8 cellular contexts compared by ENCODE assay signal in the genomic region with DNA sequence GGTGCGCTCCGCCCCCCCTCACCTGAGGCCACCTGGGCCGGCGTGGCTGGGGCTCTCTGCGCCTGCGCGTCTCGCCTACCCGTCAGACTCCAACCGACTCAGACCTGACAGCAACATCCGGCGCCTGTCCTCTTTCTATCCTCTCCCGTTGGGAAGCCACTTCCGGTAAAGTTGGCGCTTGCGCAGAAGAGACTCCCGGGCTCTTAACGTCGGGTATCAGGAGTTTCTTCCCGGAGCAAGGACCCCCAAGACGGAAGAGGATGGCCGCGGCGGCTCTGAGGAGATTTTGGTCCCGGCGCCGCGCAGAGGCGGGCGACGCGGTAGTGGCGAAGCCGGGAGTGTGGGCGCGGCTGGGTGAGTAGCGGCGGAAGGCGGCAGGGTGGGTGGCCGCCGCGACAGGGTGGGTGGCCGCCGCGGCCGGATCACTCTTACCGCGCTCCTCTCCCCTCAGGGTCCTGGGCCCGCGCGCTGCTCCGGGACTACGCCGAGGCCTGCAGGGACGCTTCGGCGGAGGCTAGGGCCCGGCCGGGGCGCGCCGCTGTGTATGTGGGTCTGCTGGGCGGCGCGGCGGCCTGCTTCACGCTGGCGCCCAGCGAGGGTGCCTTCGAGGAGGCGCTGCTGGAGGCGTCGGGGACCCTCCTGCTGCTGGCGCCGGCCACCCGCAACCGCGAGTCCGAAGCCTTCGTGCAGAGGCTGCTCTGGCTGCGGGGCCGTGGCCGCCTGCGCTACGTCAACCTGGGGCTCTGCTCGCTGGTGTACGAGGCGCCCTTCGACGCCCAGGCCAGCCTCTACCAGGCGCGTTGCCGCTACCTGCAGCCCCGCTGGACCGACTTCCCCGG. TPM values are rescaled to one million over a fixed set of nuclear protein-coding genes. Genes with fewer than 3 reads are reported as not detected.
DNase-seq lines count a peak whose midpoint lies in the region; ATAC-seq, FAIRE-seq and TF ChIP-seq lines count a peak whose summit lies in the region.

A gene (plus strand): TSS at position 249 of the 839 bp plus-strand sequence. CDS start 12 bp downstream, at position 261.
A gene (minus strand): TSS at position 77 of the 839 bp plus-strand sequence. CDS start 229 bp downstream, outside the sequence.

- H3K27ac ChIP-seq in PC-3 (ENCODE audit: low read length): peak within 1 kb of the TSS; percentile 15
- H3K27ac ChIP-seq in mucosa of rectum (ENCODE audit: low read depth in 2 of 2, low read length in 2 of 2): peak within 1 kb of the TSS; percentile 71 to 77

- peaks cover 54% of the 10 kb centered on the region for H3K79me2 ChIP-seq in PC-3 (ENCODE audit: low read length)

- TF ChIP-seq POLR2A in erythroblast (IDR thresholded peaks at IDR 0.05; ENCODE audit: low read length): peak; percentile 71

- peak; percentile 20; the same call in 1 of the 2 replicates for TF ChIP-seq EP300 in Ishikawa (IDR thresholded peaks at IDR 0.05; ENCODE audit: borderline replicate concordance)

- H3F3A ChIP-seq in PC-3 (ENCODE audit: low read length, unreplicated experiment): no peaks in the 10 kb centered on the region

- H4K20me1 ChIP-seq in PC-3 (ENCODE audit: low read length): peaks cover 8% of the 10 kb centered on the region; the same call in 1 of the 2 replicates

- H3K4me2 ChIP-seq in PC-3 (ENCODE audit: low read length): peak within 1 kb of the TSS; percentile 91

- H3K4me3 ChIP-seq in PC-3 (ENCODE audit: low read length) (peak within 1 kb of the TSS; percentile 82), mucosa of rectum (ENCODE audit: low read length in 2 of 2) (peak within 1 kb of the TSS; percentile 82 to 84)

- H2AFZ ChIP-seq in PC-3 (ENCODE audit: low read length): peak within 1 kb of the TSS; percentile 69

- no peaks in the 10 kb centered on the region for H3K9me3 ChIP-seq in PC-3 (ENCODE audit: low read length)
- H3K9me3 ChIP-seq in mucosa of rectum (ENCODE audit: control insufficient read depth in 2 of 2, low read length in 2 of 2): no peaks in the 10 kb centered on the region

- no peak for FAIRE-seq in D721Med (lab: Jason Lieb, UNC)

- POLR2A ChIA-PET in PC-3 (lab: Charles Lee; ENCODE audit: unreplicated experiment): no interaction called here

- peak; percentile 91 for DNase-seq in D721Med (ENCODE audit: insufficient read length, low spot score)
- DNase-seq in PC-3: peak; percentile 100
- peak; percentile 91 for DNase-seq in activated T-cell treated with anti-CD3 and anti-CD28 coated beads, Interleukin-2, amount 50 U/mL, for 1 hour
- peak; percentile 97 for DNase-seq in erythroblast (lab: John Stamatoyannopoulos, UW)
- DNase-seq in stimulated activated CD8-positive, alpha-beta memory T cell treated with anti-CD3 and anti-CD28 coated beads, Interleukin-4, amount 100 ng/mL, for 48 hours: peak; percentile 97

- CTCF ChIA-PET in PC-3 (lab: Charles Lee): interaction anchor here (0.6 kb wide), 1 partner anchor 13 kb away, joined by 6 read pairs; no protein-coding TSS in a partner anchor

- H3K36me3 ChIP-seq in PC-3 (ENCODE audit: low read depth, low read length) (peaks cover 19% of the 10 kb centered on the region; the same call in 1 of the 2 replicates), mucosa of rectum (ENCODE audit: control insufficient read depth in 2 of 2, insufficient read depth in 2 of 2, low read length in 2 of 2) (peaks cover 11 to 13% of the 10 kb centered on the region in 2 donors)

- H3K4me1 ChIP-seq in PC-3 (ENCODE audit: insufficient read depth, low read length) (peaks cover 16% of the 10 kb centered on the region), mucosa of rectum (ENCODE audit: control insufficient read depth in 2 of 2, insufficient read depth in 2 of 2, low read length in 2 of 2) (peaks cover 18% of the 10 kb centered on the region in 2 donors)

- ATAC-seq in GM21529 (IDR thresholded peaks at IDR 0.05; ENCODE audit: unreplicated experiment) (peak; percentile 80), PC-3 (peak; percentile 90)

- no peak for TF ChIP-seq CTCF in D721Med (IDR thresholded peaks at IDR 0.05; ENCODE audit: insufficient read depth, missing control alignments)
- TF ChIP-seq CTCF in PC-3 (conservative IDR thresholded peaks at IDR 0.05; ENCODE audit: low read depth, low read length): no peak

- no TSS peak for BruUV-seq in PC-3 (replicated peaks; lab: Mats Ljungman, UMichigan)

- H3K9ac ChIP-seq in PC-3 (ENCODE audit: low read length) (peak within 1 kb of the TSS; percentile 89), mucosa of rectum (ENCODE audit: low read depth in 1 of 2, low read length in 2 of 2) (peak within 1 kb of the TSS; percentile 72 to 83)

- no peak; the same call in 1 of the 2 replicates for TF ChIP-seq RAD21 in Ishikawa (IDR thresholded peaks at IDR 0.05; ENCODE audit: low read depth)

- no peaks in the 10 kb centered on the region for H3K9me2 ChIP-seq in PC-3 (replicated peaks; ENCODE audit: low read length)

- intact Hi-C loops in PC-3 (cut with micrococcal nuclease): no loop called here

- H3K27me3 ChIP-seq in PC-3 (ENCODE audit: low read length) (no peaks in the 10 kb centered on the region), mucosa of rectum (ENCODE audit: control insufficient read depth in 2 of 2, insufficient read depth in 2 of 2, low read length in 2 of 2) (no peaks in the 10 kb centered on the region)

TF ChIP-seq in Ishikawa, 13 proteins besides CTCF, POLR2A, EP300 and RAD21:
- TF ChIP-seq, protein P1, sequence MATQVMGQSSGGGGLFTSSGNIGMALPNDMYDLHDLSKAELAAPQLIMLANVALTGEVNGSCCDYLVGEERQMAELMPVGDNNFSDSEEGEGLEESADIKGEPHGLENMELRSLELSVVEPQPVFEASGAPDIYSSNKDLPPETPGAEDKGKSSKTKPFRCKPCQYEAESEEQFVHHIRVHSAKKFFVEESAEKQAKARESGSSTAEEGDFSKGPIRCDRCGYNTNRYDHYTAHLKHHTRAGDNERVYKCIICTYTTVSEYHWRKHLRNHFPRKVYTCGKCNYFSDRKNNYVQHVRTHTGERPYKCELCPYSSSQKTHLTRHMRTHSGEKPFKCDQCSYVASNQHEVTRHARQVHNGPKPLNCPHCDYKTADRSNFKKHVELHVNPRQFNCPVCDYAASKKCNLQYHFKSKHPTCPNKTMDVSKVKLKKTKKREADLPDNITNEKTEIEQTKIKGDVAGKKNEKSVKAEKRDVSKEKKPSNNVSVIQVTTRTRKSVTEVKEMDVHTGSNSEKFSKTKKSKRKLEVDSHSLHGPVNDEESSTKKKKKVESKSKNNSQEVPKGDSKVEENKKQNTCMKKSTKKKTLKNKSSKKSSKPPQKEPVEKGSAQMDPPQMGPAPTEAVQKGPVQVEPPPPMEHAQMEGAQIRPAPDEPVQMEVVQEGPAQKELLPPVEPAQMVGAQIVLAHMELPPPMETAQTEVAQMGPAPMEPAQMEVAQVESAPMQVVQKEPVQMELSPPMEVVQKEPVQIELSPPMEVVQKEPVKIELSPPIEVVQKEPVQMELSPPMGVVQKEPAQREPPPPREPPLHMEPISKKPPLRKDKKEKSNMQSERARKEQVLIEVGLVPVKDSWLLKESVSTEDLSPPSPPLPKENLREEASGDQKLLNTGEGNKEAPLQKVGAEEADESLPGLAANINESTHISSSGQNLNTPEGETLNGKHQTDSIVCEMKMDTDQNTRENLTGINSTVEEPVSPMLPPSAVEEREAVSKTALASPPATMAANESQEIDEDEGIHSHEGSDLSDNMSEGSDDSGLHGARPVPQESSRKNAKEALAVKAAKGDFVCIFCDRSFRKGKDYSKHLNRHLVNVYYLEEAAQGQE (IDR thresholded peaks at IDR 0.05; ENCODE audit: low read depth): no peak
- peak; percentile 91 for TF ChIP-seq YY1 (IDR thresholded peaks at IDR 0.05; ENCODE audit: low read depth)
- TF ChIP-seq, protein P2, sequence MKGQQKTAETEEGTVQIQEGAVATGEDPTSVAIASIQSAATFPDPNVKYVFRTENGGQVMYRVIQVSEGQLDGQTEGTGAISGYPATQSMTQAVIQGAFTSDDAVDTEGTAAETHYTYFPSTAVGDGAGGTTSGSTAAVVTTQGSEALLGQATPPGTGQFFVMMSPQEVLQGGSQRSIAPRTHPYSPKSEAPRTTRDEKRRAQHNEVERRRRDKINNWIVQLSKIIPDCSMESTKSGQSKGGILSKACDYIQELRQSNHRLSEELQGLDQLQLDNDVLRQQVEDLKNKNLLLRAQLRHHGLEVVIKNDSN (IDR thresholded peaks at IDR 0.05): peak; percentile 62
- peak; percentile 70 for TF ChIP-seq CREB1 (IDR thresholded peaks at IDR 0.05; ENCODE audit: low read depth)
- TF ChIP-seq, protein P3, sequence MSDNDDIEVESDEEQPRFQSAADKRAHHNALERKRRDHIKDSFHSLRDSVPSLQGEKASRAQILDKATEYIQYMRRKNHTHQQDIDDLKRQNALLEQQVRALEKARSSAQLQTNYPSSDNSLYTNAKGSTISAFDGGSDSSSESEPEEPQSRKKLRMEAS (IDR thresholded peaks at IDR 0.05): peak; percentile 62
- peak; percentile 75 for TF ChIP-seq TCF12 (IDR thresholded peaks at IDR 0.05; ENCODE audit: low read depth)
- TF ChIP-seq TAF1 (IDR thresholded peaks at IDR 0.05; ENCODE audit: low read depth): peak; percentile 92
- no peak for TF ChIP-seq ZBTB7A (IDR thresholded peaks at IDR 0.05; ENCODE audit: low read depth)
- TF ChIP-seq FOXM1 (IDR thresholded peaks at IDR 0.05; ENCODE audit: borderline replicate concordance, low read depth): no peak
- no peak for TF ChIP-seq EGR1 (IDR thresholded peaks at IDR 0.05)
- peak; percentile 35; the same call in 1 of the 2 replicates for TF ChIP-seq NFIC (IDR thresholded peaks at IDR 0.05)
- TF ChIP-seq CEBPB (IDR thresholded peaks at IDR 0.05): no peak
- TF ChIP-seq TEAD4 (IDR thresholded peaks at IDR 0.05): 0 out of 2 replicates have a peak, but pooled peaks have one; percentile 31

RNA-seq across cellular contexts. Expression of the first gene that starts in this region (rescaled TPM):
- total RNA-seq in PC-3 (2014; rRNA removed): 60.7 and 90.1 TPM in 2 replicates

RNA-seq across cellular contexts. Expression of the second gene that starts in this region (rescaled TPM):
- total RNA-seq in PC-3 (2014; rRNA removed): 126 and 131 TPM in 2 replicates

Comparison
In these comparisons a context has a peak if more than half of its experiments do, and no peak if none do; other contexts are left out.
1. Peak in every context shown above with its lines: DNase-seq, ATAC-seq, H3K4me3 ChIP-seq and H3K27ac ChIP-seq.